20 cellular contexts compared by ENCODE assay signal in genomic region chr22:48061726-48062125, GRCh38.
"Had no signal": no experiment of that assay in that cellular context is flagged by ENCODE, and none has a peak within 500 bp of the region (broad histone marks: within the 10 kb centered on the region; RNA-seq: fewer than 3 reads in every experiment).

No MANE protein-coding gene starts in this region.

- ATAC-seq: HepG2 had no signal

- H3K4me3 ChIP-seq: MG63, SJSA1, SK-N-MC had no signal

- H3K36me3 ChIP-seq: MG63, SJSA1 had no signal

- H3K9me3 ChIP-seq: MG63, SJSA1 had no signal

- DNase-seq: IMR-90, Karpas-422, KG1, MG63, NCI-H1092, NCI-H1436, NCI-H2029, NCI-H2081 treated with DMSO at 0.1 percent for 48 hours, NCI-H2171, NCI-H226, NCI-H510A, NCI-H524 treated with DMSO at 0.1 percent for 48 hours, NCI-H69, NCI-H82, Right ventricle myocardium superior, RPMI8226, SIG-M5 had no signal

- H3K27ac ChIP-seq: SJSA1, SK-N-MC had no signal

- H3K4me1 ChIP-seq: SJSA1 had no signal
